In the genomic region with DNA sequence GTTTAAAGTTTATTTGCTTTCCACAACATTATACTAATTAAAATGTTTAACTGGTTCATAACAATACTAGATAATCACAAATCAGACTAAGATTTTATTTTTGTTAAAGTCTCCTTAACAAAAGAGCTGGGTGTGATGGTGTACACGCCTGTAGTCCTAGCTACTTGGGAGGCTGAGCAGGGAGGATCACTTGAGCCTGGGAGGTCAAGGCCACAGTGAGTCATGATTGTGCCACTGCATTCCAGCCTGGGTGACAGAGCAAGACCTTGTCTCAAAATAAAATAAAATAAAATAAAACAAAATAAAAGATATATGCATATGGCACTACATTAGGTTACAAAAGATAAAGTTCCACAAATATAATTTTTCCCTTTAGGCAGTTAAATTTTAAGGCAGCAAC, we compare ENCODE assay signal across 22 cellular contexts. TPM values are rescaled to one million over a fixed set of nuclear protein-coding genes. Genes with fewer than 3 reads are reported as not detected.
DNase-seq lines count a peak whose midpoint lies in the region; ATAC-seq, FAIRE-seq and TF ChIP-seq lines count a peak whose summit lies in the region.
"Had no signal": no experiment of that assay in that cellular context is flagged by ENCODE, and none has a peak within 500 bp of the region (broad histone marks: within the 10 kb centered on the region; RNA-seq: fewer than 3 reads in every experiment).

No MANE protein-coding gene starts in this region.

- no peak for TF ChIP-seq POLR2A in GM12878 (IDR thresholded peaks at IDR 0.05; ENCODE audit: low read depth, low read length)

- peak overlapping the region; percentile 84 for H3K4me2 ChIP-seq in GM12878 (ENCODE audit: control insufficient read depth, insufficient read depth)
- H3K4me2 ChIP-seq in osteoblast (ENCODE audit: insufficient read depth, low read length), result peak overlapping the region; percentile 66

- H3K9me3 ChIP-seq in GM12878 (replicated peaks; ENCODE audit: control insufficient read depth, insufficient read depth, low read length) (no peaks in the 10 kb centered on the region), osteoblast (ENCODE audit: low read depth, low read length) (no peaks in the 10 kb centered on the region)
- H3K9me3 ChIP-seq: BE2C, Caco-2, SK-N-SH had no signal

- peak overlapping the region; percentile 34 for H3K27ac ChIP-seq in HL-60 (replicated peaks)
- peak overlapping the region; percentile 48; the same call in 1 of the 2 replicates for H3K27ac ChIP-seq in GM12878 (ENCODE audit: control insufficient read depth, insufficient read depth)
- H3K27ac ChIP-seq in osteoblast (ENCODE audit: low read depth, low read length), result no peak overlapping the region

- H3K27me3 ChIP-seq in HL-60 (ENCODE audit: insufficient read depth, poor library complexity, severe bottlenecking) (no peaks in the 10 kb centered on the region), GM12878 (replicated peaks in 1 of 2; ENCODE audit: control insufficient read depth in 2 of 2, insufficient read depth in 2 of 2, low read length in 1 of 2) (no peaks in the 10 kb centered on the region), osteoblast (ENCODE audit: insufficient read depth, low read length) (no peaks in the 10 kb centered on the region)
- H3K27me3 ChIP-seq: BE2C had no signal

- H4K20me1 ChIP-seq in GM12878 (ENCODE audit: control insufficient read depth, insufficient read depth), result no peaks in the 10 kb centered on the region
- H4K20me1 ChIP-seq in osteoblast (ENCODE audit: insufficient read depth, low read length), result no peaks in the 10 kb centered on the region

- H3K4me1 ChIP-seq in GM12878 (ENCODE audit: control insufficient read depth, insufficient read depth, low read length), result peaks cover 10% of the 10 kb centered on the region
- peaks cover 30% of the 10 kb centered on the region for H3K4me1 ChIP-seq in osteoblast (ENCODE audit: insufficient read depth, low read length)
- H3K4me1 ChIP-seq: BE2C had no signal

- RAD21 ChIA-PET in GM12878 (lab: Charles Lee; ENCODE audit: unreplicated experiment), result no interaction called here

- no peaks in the 10 kb centered on the region for H3K27me3 Mint-ChIP-seq in activated CD4-positive, alpha-beta T cell treated with anti-CD3 and anti-CD28 coated beads, Interleukin-2, amount 10 ng/mL, durations not matched to agents 24 days and 14 days
- H3K27me3 Mint-ChIP-seq: CD4-positive, CD25-positive, alpha-beta regulatory T cell had no signal

- H3K4me3 ChIP-seq in HL-60 (replicated peaks; ENCODE audit: insufficient read depth, low read length) (no peak overlapping the region), GM12878 (peak overlapping the region; percentile 13), osteoblast (ENCODE audit: insufficient read depth, low read length) (no peak overlapping the region)
- H3K4me3 ChIP-seq: K562 had no signal

- peaks cover 19% of the 10 kb centered on the region for H3K4me1 Mint-ChIP-seq in activated CD4-positive, alpha-beta T cell treated with anti-CD3 and anti-CD28 coated beads, Interleukin-2, amount 10 ng/mL, durations not matched to agents 24 days and 14 days

- POLR2A ChIA-PET in GM12878 (lab: Charles Lee), result interaction anchor here (0.9 kb wide), 1 partner anchor 161 kb away, joined by 7 read pairs; no protein-coding TSS in a partner anchor

- peaks cover 6% of the 10 kb centered on the region for H3K36me3 Mint-ChIP-seq in activated CD4-positive, alpha-beta T cell treated with anti-CD3 and anti-CD28 coated beads, Interleukin-2, amount 10 ng/mL, durations not matched to agents 24 days and 14 days (ENCODE audit: low read depth)
- H3K36me3 Mint-ChIP-seq: CD4-positive, CD25-positive, alpha-beta regulatory T cell had no signal

- TF ChIP-seq EP300 in GM12878 (IDR thresholded peaks at IDR 0.05; ENCODE audit: borderline replicate concordance in 1 of 2, control insufficient read depth in 1 of 2, low read depth in 2 of 2, low read length in 2 of 2), result no peak

- H3K27ac Mint-ChIP-seq in activated CD4-positive, alpha-beta T cell treated with anti-CD3 and anti-CD28 coated beads, Interleukin-2, amount 10 ng/mL, durations not matched to agents 24 days and 14 days, result peak overlapping the region; percentile 39
- H3K27ac Mint-ChIP-seq: CD4-positive, CD25-positive, alpha-beta regulatory T cell had no signal

- H3K4me3 Mint-ChIP-seq in activated CD4-positive, alpha-beta T cell treated with anti-CD3 and anti-CD28 coated beads, Interleukin-2, amount 10 ng/mL, durations not matched to agents 24 days and 14 days, result no peak overlapping the region

- in situ Hi-C loops in GM12878 (cut with MboI), result loop anchor here (5.0 kb wide), 1 partner anchor 285 kb away; a partner anchor contains a TSS

- no peak overlapping the region for H3K9ac ChIP-seq in GM12878 (ENCODE audit: control insufficient read depth, insufficient read depth, low read length)
- H3K9ac ChIP-seq: SK-N-SH had no signal

- BruUV-seq in GM12878 (replicated peaks; lab: Mats Ljungman, UMichigan), result no TSS peak

- H3K79me2 ChIP-seq in GM12878 (ENCODE audit: control insufficient read depth, insufficient read depth, low read length) (peaks cover 99% of the 10 kb centered on the region), osteoblast (ENCODE audit: insufficient read depth, low read length) (peaks cover 96% of the 10 kb centered on the region)

- FAIRE-seq in GM12878 (lab: Jason Lieb, UNC), result no peak
- FAIRE-seq: K562 had no signal

- no peak overlapping the region for H2AFZ ChIP-seq in GM12878 (ENCODE audit: control insufficient read depth, low read depth, low read length)
- no peak overlapping the region for H2AFZ ChIP-seq in osteoblast (ENCODE audit: low read length)

- TF ChIP-seq CTCF in HL-60 (IDR thresholded peaks at IDR 0.05; ENCODE audit: insufficient read depth, low read length), result no peak
- no peak for TF ChIP-seq CTCF in GM12878 (IDR thresholded peaks at IDR 0.05 in 2 of 3, conservative IDR thresholded peaks at IDR 0.05 in 1 of 3; ENCODE audit: control insufficient read depth in 2 of 3, extremely low read depth in 1 of 3, insufficient read depth in 1 of 3, low read depth in 3 of 3, low read length in 3 of 3)
- no peak for TF ChIP-seq CTCF in osteoblast (IDR thresholded peaks at IDR 0.05; ENCODE audit: extremely low read depth, low read depth, low read length)

- no peak for TF ChIP-seq RAD21 in GM12878 (IDR thresholded peaks at IDR 0.05; ENCODE audit: insufficient read depth, low read depth, low read length)

- CTCF ChIA-PET in GM12878 (lab: Yijun Ruan, JAX), result interaction anchor here (1.3 kb wide), 1 partner anchor 24 kb away, joined by 6 read pairs; no protein-coding TSS in a partner anchor

- SMC1A ChIA-PET in GM12878 (lab: Charles Lee; ENCODE audit: uncharacterized antibody, unreplicated experiment), result interaction anchor here (1.8 to 2.4 kb wide), 2 partner anchors 21 to 23 kb away, joined by 7 to 9 read pairs; no protein-coding TSS in a partner anchor

- no peaks in the 10 kb centered on the region for H3K9me3 Mint-ChIP-seq in activated CD4-positive, alpha-beta T cell treated with anti-CD3 and anti-CD28 coated beads, Interleukin-2, amount 10 ng/mL, durations not matched to agents 24 days and 14 days
- H3K9me3 Mint-ChIP-seq: CD4-positive, CD25-positive, alpha-beta regulatory T cell had no signal

- DNase-seq in activated CD4-positive, alpha-beta T cell treated with anti-CD3 and anti-CD28 coated beads, Interleukin-2, amount 10 ng/mL, durations not matched to agents 24 days and 14 days, result no peak
- no peak for DNase-seq in activated CD4-positive, alpha-beta T cell treated with anti-CD3 and anti-CD28 coated beads for 48 hours
- DNase-seq in HL-60 (ENCODE audit: low read depth in 1 of 2, low spot score in 1 of 2) (no peak), GM12878 (ENCODE audit: low read depth, low spot score) (no peak), osteoblast (ENCODE audit: insufficient read length, low spot score, missing footprints) (no peak), NCI-H82 treated with DMSO at 0.1 percent for 48 hours (lab: John Stamatoyannopoulos, UW; ENCODE audit: unreplicated experiment) (no peak), epidermal melanocyte (ENCODE audit: insufficient read length, low spot score) (no peak)
- DNase-seq: 8988T, BE2C, Caco-2, DMS153, NCI-H1436, NCI-H1930, NCI-H226, NCI-H524, NCI-H82, SHP77, SK-N-SH had no signal

- no peaks in the 10 kb centered on the region; a peak in 1 of 4 replicates for H3K36me3 ChIP-seq in GM12878 (ENCODE audit: control insufficient read depth in 2 of 2, insufficient read depth in 2 of 2, low read length in 1 of 2)
- H3K36me3 ChIP-seq in osteoblast (ENCODE audit: insufficient read depth, low read length), result no peaks in the 10 kb centered on the region
- H3K36me3 ChIP-seq: BE2C had no signal

- 100% methylated on average over 1 of the region's 1 CpG for WGBS in GM12878 (ENCODE audit: insufficient coverage, insufficient replicate concordance, low lambda C conversion rate, missing lambda C conversion rate)

- intact Hi-C loops in activated CD4-positive, alpha-beta T cell treated with anti-CD3 and anti-CD28 coated beads, Interleukin-2, amount 10 ng/mL, durations not matched to agents 24 days and 14 days (cut with micrococcal nuclease), result loop anchor here (2.0 kb wide), 1 partner anchor 23 kb away; no protein-coding TSS in a partner anchor
- intact Hi-C loops in GM12878 (cut with micrococcal nuclease; ENCODE audit: unreplicated experiment), result no loop called here

- ATAC-seq in GM12878, result no peak
- no peak for ATAC-seq in GM21390 (IDR thresholded peaks at IDR 0.05; ENCODE audit: unreplicated experiment)
- ATAC-seq: HCT116, K562 had no signal

TF ChIP-seq in GM12878, 131 proteins besides CTCF, POLR2A, EP300 and RAD21 (continues in another document):
- no peak for TF ChIP-seq RBBP5 (conservative IDR thresholded peaks at IDR 0.05)
- TF ChIP-seq RAD51 (IDR thresholded peaks at IDR 0.05), result no peak

RNA-seq across cellular contexts. Expression of a gene that starts 5.6 kb away (rescaled TPM):
- total RNA-seq in activated CD4-positive, alpha-beta T cell treated with anti-CD3 and anti-CD28 coated beads, Interleukin-2, amount 10 ng/mL, durations not matched to agents 24 days and 14 days, result 58.9 and 67.1 TPM in 2 replicates
- total RNA-seq in GM12878 (2013; cell fraction: nucleolus; rRNA removed), result 269 and 305 TPM in 2 replicates
- 46.1 and 61.8 TPM in 2 replicates for total RNA-seq in GM12878 (2014; rRNA removed)
- total RNA-seq in GM12878 (2014; rRNA removed; fragmentation: Illumina TruSeq; extraction: Trizol), result 79.9 and 88.0 TPM in 2 replicates
- 42.8 and 47.2 TPM in 2 replicates for total RNA-seq in GM12878 (2021)
- polyA plus RNA-seq in GM12878 (2011; ENCODE audit: low read depth), result 13.9 TPM
- 69.0 and 141 TPM in 2 replicates for polyA plus RNA-seq in GM12878 (2011; rRNA removed)
- polyA plus RNA-seq in GM12878 (2011; cell fraction: cytosol; rRNA removed), result 19.6 and 22.8 TPM in 2 replicates
- polyA plus RNA-seq in GM12878 (2011; cell fraction: nucleus; rRNA removed), result 64.5 and 70.6 TPM in 2 replicates
- polyA plus RNA-seq in GM12878 (2012), result 23.9 and 35.3 TPM in 2 replicates
- 63.5 and 75.8 TPM in 2 replicates for polyA plus RNA-seq in GM12878 (2014; fragmentation: Illumina TruSeq; extraction: Trizol)
- 10 to 100 TPM; 16.9 to 17.7 TPM for polyA plus RNA-seq in GM12878 (2014; fragmentation: Nextera tagmentation; extraction: Ambion mirVana)
- 32.9 and 50.4 TPM in 2 replicates for polyA plus RNA-seq in GM12878 (2014; rRNA removed)
- 10 to 100 TPM; 81.5 to 88.9 TPM for polyA plus RNA-seq in GM12878 (2016; fragmentation: Nextera tagmentation; extraction: Ambion mirVana)
- polyA minus RNA-seq in GM12878 (2011; rRNA and poly(A)+ RNA removed), result 36.1 and 40.2 TPM in 2 replicates
- 23.6 and 36.1 TPM in 2 replicates for polyA minus RNA-seq in GM12878 (2011; cell fraction: cytosol; rRNA and poly(A)+ RNA removed)
- 48.4 and 49.4 TPM in 2 replicates for polyA minus RNA-seq in GM12878 (2011; cell fraction: nucleus; rRNA and poly(A)+ RNA removed)
- 29.7 and 35.7 TPM in 2 replicates for total RNA-seq in osteoblast
